Comparison of ENCODE assay signal across 19 cellular contexts in genomic region chr13:75402787-75403186, GRCh38.
A peak's percentile ranks its signal among the peaks of the same experiment; 100 is the strongest.
DNase-seq lines count a peak whose midpoint lies in the region; ATAC-seq, FAIRE-seq and TF ChIP-seq lines count a peak whose summit lies in the region.
"Had no signal": no experiment of that assay in that cellular context is flagged by ENCODE, and none has a peak within 500 bp of the region (broad histone marks: within the 10 kb centered on the region; RNA-seq: fewer than 3 reads in every experiment).

No MANE protein-coding gene starts in this region.

- 0 out of 2 replicates have a peak, but pooled peaks cover 4% of the 10 kb centered on the region for H3K9me3 ChIP-seq in HepG2 (ENCODE audit: low read length)
- H3K9me3 ChIP-seq: Caco-2 had no signal

- peaks cover 96% of the 10 kb centered on the region for H3K79me2 ChIP-seq in HepG2 (ENCODE audit: insufficient read depth, low read length)

- peak overlapping the region; percentile 46 for H3K27ac ChIP-seq in HepG2 (ENCODE audit: extremely low read length, insufficient read depth, low read length)

- H3K4me2 ChIP-seq in HepG2 (ENCODE audit: low read depth, low read length) = peak overlapping the region; percentile 43

- BruUV-seq in HepG2 (replicated peaks; lab: Mats Ljungman, UMichigan) = no TSS peak

- POLR2A ChIA-PET in HepG2 (lab: Yijun Ruan, JAX) = interaction anchor here (0.6 to 3.0 kb wide), 2 partner anchors 9 to 56 kb away, joined by 3 to 10 read pairs; no protein-coding TSS in a partner anchor

- TF ChIP-seq RAD21 in HepG2 (CRISPR knock-in tag; IDR thresholded peaks at IDR 0.05) = no peak

- H3K27me3 ChIP-seq in HepG2 (ENCODE audit: control insufficient read depth in 1 of 2, insufficient read depth in 2 of 2, low read length in 2 of 2) = no peaks in the 10 kb centered on the region

- TF ChIP-seq EP300 in HepG2 (IDR thresholded peaks at IDR 0.05; ENCODE audit: low read depth in 2 of 2, low read length in 2 of 2) (no peak), HepG2 (CRISPR knock-in tag; IDR thresholded peaks at IDR 0.05; ENCODE audit: borderline replicate concordance) (no peak)

- 0% methylated on average over 2 of the region's 2 CpGs for WGBS in HepG2 (ENCODE audit: low lambda C conversion rate)

- no peaks in the 10 kb centered on the region for H3K36me3 ChIP-seq in HepG2 (replicated peaks in 1 of 2; ENCODE audit: control insufficient read depth in 1 of 2, insufficient read depth in 2 of 2, low read length in 2 of 2)

- H2AFZ ChIP-seq in HepG2 (ENCODE audit: low read length) = no peak overlapping the region

- H3K4me1 ChIP-seq in HepG2 (ENCODE audit: insufficient read depth, low read length) = peaks cover 86% of the 10 kb centered on the region

- H4K20me1 ChIP-seq in HepG2 (ENCODE audit: insufficient read depth, low read length) = peaks cover 17% of the 10 kb centered on the region

- FAIRE-seq in HepG2 (lab: Jason Lieb, UNC) = peak; percentile 4
- FAIRE-seq: bronchial epithelial cell had no signal

- CTCF ChIA-PET in HepG2 (lab: Yijun Ruan, JAX; ENCODE audit: low intra/inter-chr PET ratio, low total read pairs) = no interaction called here

- intact Hi-C loops in HepG2 (cut with micrococcal nuclease; ENCODE audit: unreplicated experiment) = loop anchor here (5.0 kb wide), 2 partner anchors 40 to 80 kb away; partner anchors contain the start of gene TBC1D4

- DNase-seq in ELF-1 (ENCODE audit: low read depth, low spot score) (peak; percentile 13), astrocyte of the hippocampus (ENCODE audit: low read depth, low spot score) (peak; percentile 16), HepG2 (ENCODE audit: low spot score) (peak; percentile 45), NCI-H1930 (lab: John Stamatoyannopoulos, UW) (no peak), LoVo (ENCODE audit: low spot score) (no peak), GM19238 (ENCODE audit: insufficient read length, low spot score) (no peak)
- DNase-seq: activated CD8-positive, alpha-beta memory T cell treated with anti-CD3 and anti-CD28 coated beads, Interleukin-2, amount 50 U/mL, for 48 hours; effector CD4-positive, alpha-beta T cell; GF-D8; H9; MM.1S; NCI-H187 treated with DMSO at 0.1 percent for 48 hours; NCI-H82; small intestine had no signal

- no peak for TF ChIP-seq CTCF in HepG2 (CRISPR knock-in tag; IDR thresholded peaks at IDR 0.05)

- TF ChIP-seq POLR2A in HepG2 (IDR thresholded peaks at IDR 0.05; ENCODE audit: insufficient read depth in 1 of 2, low read depth in 2 of 2, low read length in 2 of 2) = no peak
- no peak for TF ChIP-seq POLR2A in GM18505 (IDR thresholded peaks at IDR 0.05; ENCODE audit: borderline replicate concordance, extremely low read depth, insufficient read depth, insufficient read length)

- ATAC-seq in GM21786 (IDR thresholded peaks at IDR 0.05; ENCODE audit: unreplicated experiment) (peak; percentile 48), HepG2 (peak; percentile 86), GM18505 (IDR thresholded peaks at IDR 0.05; ENCODE audit: unreplicated experiment) (no peak)
- ATAC-seq: stimulated activated memory B cell treated with anti-CD40 and anti-IgM and Interleukin-4, amounts not matched to agents 10 μg/mL and 1 μg/mL and 100 μg/mL, for 72 hours had no signal

- no peak overlapping the region for H3K9ac ChIP-seq in HepG2 (ENCODE audit: insufficient read depth, low read depth, low read length)

- no peak overlapping the region for H3K4me3 ChIP-seq in HepG2 (replicated peaks in 1 of 3; ENCODE audit: insufficient read depth in 1 of 3, low read depth in 2 of 3, low read length in 3 of 3)

- in situ Hi-C loops in HepG2 (cut with HindIII; ENCODE audit: extremely low pct_ligation_motif_present, low pct_unique_long_range_greater_than_20kb) = no loop called here

TF ChIP-seq in HepG2, 621 proteins besides CTCF, POLR2A, EP300 and RAD21 (continues in another document):
- peak; percentile 45; the same call in 1 of the 2 replicates for TF ChIP-seq ZNF331 (CRISPR knock-in tag; IDR thresholded peaks at IDR 0.05)
- no peak for TF ChIP-seq NR2C2 (CRISPR knock-in tag; IDR thresholded peaks at IDR 0.05; ENCODE audit: borderline replicate concordance)
- no peak for TF ChIP-seq ZNF501 (CRISPR knock-in tag; IDR thresholded peaks at IDR 0.05)
- no peak for TF ChIP-seq HOXD1 (CRISPR knock-in tag; IDR thresholded peaks at IDR 0.05)
- no peak for TF ChIP-seq ZNF530 (CRISPR knock-in tag; IDR thresholded peaks at IDR 0.05; ENCODE audit: low read depth)
- TF ChIP-seq SP2 (CRISPR knock-in tag; IDR thresholded peaks at IDR 0.05) = no peak
- TF ChIP-seq ZNF878 (CRISPR knock-in tag; IDR thresholded peaks at IDR 0.05) = no peak
- no peak for TF ChIP-seq RBAK (CRISPR knock-in tag; IDR thresholded peaks at IDR 0.05)
- no peak for TF ChIP-seq CENPBD1 (CRISPR knock-in tag; IDR thresholded peaks at IDR 0.05; ENCODE audit: borderline replicate concordance, low read depth)
- no peak for TF ChIP-seq DMTF1 (CRISPR knock-in tag; IDR thresholded peaks at IDR 0.05)
- no peak for TF ChIP-seq MLXIP (CRISPR knock-in tag; IDR thresholded peaks at IDR 0.05; ENCODE audit: borderline replicate concordance)
- no peak for TF ChIP-seq ZNF276 (CRISPR knock-in tag; IDR thresholded peaks at IDR 0.05; ENCODE audit: low read depth)
- TF ChIP-seq HNRNPH1 (optimal IDR thresholded peaks at IDR 0.05; ENCODE audit: low read depth, low read length) = no peak
- no peak for TF ChIP-seq KLF6 (CRISPR knock-in tag; IDR thresholded peaks at IDR 0.05)
- TF ChIP-seq ZNF292 (CRISPR knock-in tag; IDR thresholded peaks at IDR 0.05; ENCODE audit: borderline replicate concordance, low read depth) = 0 out of 2 replicates have a peak, but pooled peaks have one; percentile 70
- TF ChIP-seq CHCHD3 (CRISPR knock-in tag; IDR thresholded peaks at IDR 0.05) = no peak
- TF ChIP-seq MXD3 (CRISPR knock-in tag; IDR thresholded peaks at IDR 0.05) = no peak
- peak; percentile 45; the same call in 1 of the 2 replicates for TF ChIP-seq HDAC2 (CRISPR knock-in tag; IDR thresholded peaks at IDR 0.05)

Comparison
In these comparisons a context has a peak if more than half of its experiments do, and no peak if none do; other contexts are left out.
1. DNase-seq: peak in ELF-1 (single experiment), astrocyte of the hippocampus (single experiment) and HepG2 (single experiment); none in NCI-H1930 (0 of 2), LoVo (single experiment) and GM19238 (single experiment).